Comparison of ENCODE assay signal across 13 cellular contexts in genomic region chr10:85641479-85641967, GRCh38.
DNase-seq lines count a peak whose midpoint lies in the region; ATAC-seq and TF ChIP-seq lines count a peak whose summit lies in the region.
"Had no signal": no experiment of that assay in that cellular context is flagged by ENCODE, and none has a peak within 500 bp of the region (broad histone marks: within the 10 kb centered on the region; RNA-seq: fewer than 3 reads in every experiment).

No MANE protein-coding gene starts in this region.

- no peaks in the 10 kb centered on the region for H3K27me3 ChIP-seq in BE2C
- H3K27me3 ChIP-seq: BLaER1 treated with 17β-estradiol and CSF1 and Interleukin-3, amounts not matched to agents 10 nM and 100 nM had no signal

- ATAC-seq in HG03025 (IDR thresholded peaks at IDR 0.05; ENCODE audit: low FRiP score, unreplicated experiment) (peak; percentile 54), GM19455 (IDR thresholded peaks at IDR 0.05; ENCODE audit: unreplicated experiment) (no peak), GM19395 (IDR thresholded peaks at IDR 0.05; ENCODE audit: unreplicated experiment) (no peak)

- peaks cover 6% of the 10 kb centered on the region; the same call in 1 of the 2 replicates for H3K36me3 ChIP-seq in BE2C
- H3K36me3 ChIP-seq: BLaER1 treated with 17β-estradiol and CSF1 and Interleukin-3, amounts not matched to agents 10 nM and 100 nM had no signal

- TF ChIP-seq CTCF in BE2C (IDR thresholded peaks at IDR 0.05; ENCODE audit: low read depth, low read length), result no peak

- H3K9me3 ChIP-seq in BE2C, result no peaks in the 10 kb centered on the region
- H3K9me3 ChIP-seq: BLaER1 treated with 17β-estradiol and CSF1 and Interleukin-3, amounts not matched to agents 10 nM and 100 nM had no signal

- peak; percentile 23 for DNase-seq in BE2C
- DNase-seq in T1000 (lab: John Stamatoyannopoulos, UW), result peak; percentile 51
- peak; percentile 51 for DNase-seq in kidney glomerular epithelial cell (lab: John Stamatoyannopoulos, UW)
- no peak for DNase-seq in stimulated activated CD4-positive, alpha-beta T cell treated with anti-CD3 and anti-CD28 coated beads, Interleukin-12 subunit alpha, Interleukin-12 subunit beta, amount 100 ng/mL, for 4 hours
- no peak for DNase-seq in GOT3 (lab: John Stamatoyannopoulos, UW)
- DNase-seq: activated CD4-positive, alpha-beta T cell treated with anti-CD3 and anti-CD28 coated beads, Interleukin-2, amount 50 U/mL, for 1 hour; activated effector memory CD4-positive, alpha-beta T cell treated with anti-CD3 and anti-CD28 coated beads, Interleukin-2, amount 50 U/mL, for 16 hours; central memory CD4-positive, alpha-beta T cell; NCI-H1436 treated with DMSO at 0.1 percent for 48 hours had no signal

- H3K4me3 ChIP-seq in BE2C (ENCODE audit: low read depth, low read length), result no peak overlapping the region
- H3K4me3 ChIP-seq: BLaER1 treated with 17β-estradiol and CSF1 and Interleukin-3, amounts not matched to agents 10 nM and 100 nM had no signal

- peaks cover 18% of the 10 kb centered on the region for H3K4me1 ChIP-seq in BE2C
- H3K4me1 ChIP-seq: BLaER1 treated with 17β-estradiol and CSF1 and Interleukin-3, amounts not matched to agents 10 nM and 100 nM had no signal

Comparison
In these comparisons a context has a peak if more than half of its experiments do, and no peak if none do; other contexts are left out.
1. DNase-seq: peak in BE2C (single experiment), T1000 (single experiment) and kidney glomerular epithelial cell (single experiment); none in stimulated activated CD4-positive, alpha-beta T cell treated with anti-CD3 and anti-CD28 coated beads, Interleukin-12 subunit alpha, Interleukin-12 subunit beta, amount 100 ng/mL, for 4 hours (single experiment) and GOT3 (single experiment).